24 cellular contexts compared by ENCODE assay signal in the genomic region with DNA sequence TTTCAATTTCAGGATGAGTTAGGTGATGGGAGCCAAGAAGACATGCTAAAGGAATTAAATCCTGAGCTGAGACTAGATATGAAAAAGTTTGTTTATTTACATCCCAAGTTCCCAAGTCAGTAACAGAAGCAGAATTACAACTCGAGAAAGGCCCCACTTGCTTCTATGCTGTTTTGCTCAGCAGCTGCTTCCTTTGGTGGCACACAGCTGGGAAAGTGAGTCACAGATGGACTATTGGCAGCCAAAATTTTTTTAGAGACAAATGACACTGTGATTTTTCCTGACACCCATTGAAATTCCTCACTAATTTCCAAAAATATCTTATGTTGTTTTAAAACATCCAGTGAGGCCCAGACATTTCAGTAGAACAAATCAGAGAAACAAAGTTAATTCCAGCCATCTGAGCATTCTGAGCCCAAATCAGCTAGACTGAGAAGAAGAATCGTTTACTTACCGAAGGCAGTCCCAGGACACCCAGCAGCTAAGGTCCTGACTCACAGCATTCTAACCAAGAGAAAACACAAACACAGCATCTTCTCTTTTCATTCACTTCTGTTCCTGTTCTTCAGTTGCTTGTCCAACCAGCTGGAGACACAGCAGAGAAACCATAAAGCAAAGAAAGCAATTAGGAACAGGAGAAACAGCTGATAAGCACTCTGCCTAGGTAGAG.
A peak's percentile ranks its signal among the peaks of the same experiment; 100 is the strongest.
DNase-seq lines count a peak whose midpoint lies in the region; ATAC-seq and TF ChIP-seq lines count a peak whose summit lies in the region.
"Had no signal": no experiment of that assay in that cellular context is flagged by ENCODE, and none has a peak within 500 bp of the region (broad histone marks: within the 10 kb centered on the region; RNA-seq: fewer than 3 reads in every experiment).

No MANE protein-coding gene starts in this region.

- WGBS in heart right ventricle, 2 donors: 46 to 55% methylated on average over 3 of the region's 3 CpGs
- WGBS in right cardiac atrium: 46% methylated on average over 3 of the region's 3 CpGs
- 22 to 58% methylated on average over 3 of the region's 3 CpGs for WGBS in gastroesophageal sphincter (ENCODE audit: low coverage in 1 of 2), 2 donors

- no peaks in the 10 kb centered on the region for H3K9me3 ChIP-seq in heart right ventricle
- H3K9me3 ChIP-seq in right cardiac atrium (ENCODE audit: control insufficient read depth, low read length): no peaks in the 10 kb centered on the region
- H3K9me3 ChIP-seq in gastroesophageal sphincter: no peaks in the 10 kb centered on the region

- TF ChIP-seq CTCF in heart right ventricle (IDR thresholded peaks at IDR 0.05) (no peak), gastroesophageal sphincter (IDR thresholded peaks at IDR 0.05) (no peak)

- intact Hi-C loops in heart right ventricle (cut with DNase I): no loop called here
- intact Hi-C loops in right cardiac atrium (cut with DNase I): loop anchor here in 1 of 4 donors (10.0 kb wide), 1 partner anchor 404 kb away; no protein-coding TSS in a partner anchor
- intact Hi-C loops in sciatic nerve (cut with DNase I): no loop called here

- H3K36me3 ChIP-seq in heart right ventricle (no peaks in the 10 kb centered on the region), gastroesophageal sphincter (no peaks in the 10 kb centered on the region)

- H3K27ac ChIP-seq in heart right ventricle (peak overlapping the region in 4 of 10 donors; percentile 19 to 50 (median 40)), right cardiac atrium (ENCODE audit: low read length) (no peak overlapping the region), gastroesophageal sphincter (peak overlapping the region in 3 of 4 donors; percentile 17 to 26 (median 21)), caudate nucleus (ENCODE audit: low read depth, low read length) (no peak overlapping the region)
- H3K27ac ChIP-seq: KMS-11 had no signal

- peaks cover 0 to 7% (median 0%) of the 10 kb centered on the region in 7 donors for H3K27me3 ChIP-seq in heart right ventricle
- H3K27me3 ChIP-seq in right cardiac atrium (ENCODE audit: control insufficient read depth, insufficient read depth): no peaks in the 10 kb centered on the region
- no peaks in the 10 kb centered on the region for H3K27me3 ChIP-seq in gastroesophageal sphincter

- no peak for TF ChIP-seq EP300 in gastroesophageal sphincter (IDR thresholded peaks at IDR 0.05)

- TF ChIP-seq POLR2A in gastroesophageal sphincter (IDR thresholded peaks at IDR 0.05): no peak

- H3K4me3 ChIP-seq in heart right ventricle (no peak overlapping the region), right cardiac atrium (ENCODE audit: low read length) (no peak overlapping the region), gastroesophageal sphincter (no peak overlapping the region)

- ATAC-seq in heart right ventricle: peak in 5 of 8 donors; percentile 57 to 64 (median 63)
- ATAC-seq in right cardiac atrium: no peak
- ATAC-seq in gastroesophageal sphincter: peak; percentile 53
- peak; percentile 63 for ATAC-seq in sciatic nerve
- ATAC-seq in HG03354 (IDR thresholded peaks at IDR 0.05; ENCODE audit: poor library complexity, severe bottlenecking, unreplicated experiment): no peak
- ATAC-seq in GM21528 (IDR thresholded peaks at IDR 0.05; ENCODE audit: low FRiP score, unreplicated experiment): no peak
- ATAC-seq: activated CD8-positive, alpha-beta T cell treated with anti-CD3 and anti-CD28 coated beads, Interleukin-2, amount 10 ng/mL, durations not matched to agents 7 days and 5 days; CD8-positive, alpha-beta T cell; naive thymus-derived CD8-positive, alpha-beta T cell; stimulated activated naive CD8-positive, alpha-beta T cell treated with anti-CD3 and anti-CD28 coated beads, Interleukin-15, amount 100 ng/mL, for 72 hours had no signal

- H3K4me1 ChIP-seq in heart right ventricle (peaks cover 0 to 7% (median 0%) of the 10 kb centered on the region in 9 donors), right cardiac atrium (ENCODE audit: control insufficient read depth, insufficient read depth, low read length) (no peaks in the 10 kb centered on the region), gastroesophageal sphincter (no peaks in the 10 kb centered on the region)

- DNase-seq in heart right ventricle (no peak), right cardiac atrium (no peak), sciatic nerve (ENCODE audit: low spot score) (no peak), inferior parietal cortex (ENCODE audit: extremely low spot score) (no peak), caudate nucleus (lab: John Stamatoyannopoulos, UW) (no peak)
- DNase-seq: activated CD4-positive, alpha-beta T cell treated with anti-CD3 and anti-CD28 coated beads for 1 hour; activated CD8-positive, alpha-beta T cell treated with anti-CD3 and anti-CD28 coated beads, Interleukin-2, amount 10 ng/mL, durations not matched to agents 7 days and 5 days; activated gamma-delta T cell; AML-193; CD8-positive, alpha-beta T cell; DMS153; glutamatergic neuron; naive thymus-derived CD8-positive, alpha-beta T cell; NCI-H146; NCI-H2171; NCI-H524; occipital lobe; stimulated activated CD4-positive, alpha-beta T cell treated with anti-CD3 and anti-CD28 coated beads, Interleukin-12 subunit alpha, Interleukin-12 subunit beta, amount 100 ng/mL, for 4 hours; stimulated activated naive CD8-positive, alpha-beta T cell treated with anti-CD3 and anti-CD28 coated beads, Interleukin-15, amount 100 ng/mL, for 72 hours; trophoblast cell had no signal

Comparison
In these comparisons a context has a peak if more than half of its experiments do, and no peak if none do; other contexts are left out.
1. ATAC-seq: peak in heart right ventricle (5 of 8), gastroesophageal sphincter (single experiment) and sciatic nerve (single experiment); none in right cardiac atrium (0 of 2), HG03354 (single experiment) and GM21528 (single experiment).
2. H3K27ac ChIP-seq: peak in gastroesophageal sphincter (3 of 4); none in right cardiac atrium (single experiment) and caudate nucleus (single experiment).